13 cellular contexts compared by ENCODE assay signal in the genomic region with DNA sequence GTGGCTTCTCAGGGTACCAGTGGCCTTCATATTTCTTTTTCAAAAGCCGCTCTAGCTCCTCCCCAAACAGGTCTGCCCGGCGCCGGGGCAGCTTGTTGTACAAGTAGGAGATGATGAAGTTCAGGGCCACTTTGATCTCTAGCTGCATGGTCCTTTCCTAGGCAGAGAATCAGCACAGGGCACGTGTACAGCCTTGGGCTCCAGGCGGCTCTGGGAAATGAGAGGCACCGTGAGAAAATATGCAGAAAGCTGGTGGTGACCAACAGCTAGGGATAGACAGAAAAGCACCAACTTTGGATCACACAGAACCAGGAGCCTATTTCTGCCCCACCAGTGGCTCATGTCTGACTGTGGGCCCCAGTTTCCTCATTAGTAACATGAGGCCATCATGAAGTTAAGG.
"Had no signal": no experiment of that assay in that cellular context is flagged by ENCODE, and none has a peak within 500 bp of the region (broad histone marks: within the 10 kb centered on the region; RNA-seq: fewer than 3 reads in every experiment).

No MANE protein-coding gene starts in this region.

- H3K9me3 ChIP-seq: esophagus squamous epithelium, ovary, transverse colon, uterus had no signal

- DNase-seq: activated CD8-positive, alpha-beta T cell treated with anti-CD3 and anti-CD28 coated beads for 36 hours; activated naive CD4-positive, alpha-beta T cell treated with anti-CD3 and anti-CD28 coated beads for 36 hours; activated T-cell treated with anti-CD3 and anti-CD28 coated beads, Interleukin-2, amount 50 U/mL, for 1 hour; aorta; brain microvascular endothelial cell; effector CD8-positive, alpha-beta T cell; esophagus squamous epithelium; mesendoderm; naive thymus-derived CD4-positive, alpha-beta T cell; ovary; stimulated activated naive CD4-positive, alpha-beta T cell treated with Interleukin-2 at 50 U/mL for 16 hours; transverse colon; uterus had no signal

- H3K27ac Mint-ChIP-seq: activated CD8-positive, alpha-beta T cell treated with anti-CD3 and anti-CD28 coated beads for 36 hours; activated naive CD4-positive, alpha-beta T cell treated with anti-CD3 and anti-CD28 coated beads for 36 hours had no signal

- H3K4me3 ChIP-seq: esophagus squamous epithelium, ovary, transverse colon, uterus had no signal

- H3K36me3 ChIP-seq: ovary, uterus had no signal

- ATAC-seq: activated CD8-positive, alpha-beta T cell treated with anti-CD3 and anti-CD28 coated beads for 36 hours; naive thymus-derived CD4-positive, alpha-beta T cell had no signal

- H3K9me3 Mint-ChIP-seq: activated CD8-positive, alpha-beta T cell treated with anti-CD3 and anti-CD28 coated beads for 36 hours; activated naive CD4-positive, alpha-beta T cell treated with anti-CD3 and anti-CD28 coated beads for 36 hours; naive thymus-derived CD4-positive, alpha-beta T cell had no signal

- H3K4me3 Mint-ChIP-seq: activated CD8-positive, alpha-beta T cell treated with anti-CD3 and anti-CD28 coated beads for 36 hours; activated naive CD4-positive, alpha-beta T cell treated with anti-CD3 and anti-CD28 coated beads for 36 hours had no signal

- H3K27me3 Mint-ChIP-seq: activated CD8-positive, alpha-beta T cell treated with anti-CD3 and anti-CD28 coated beads for 36 hours; naive thymus-derived CD4-positive, alpha-beta T cell had no signal

- H3K27me3 ChIP-seq: brain microvascular endothelial cell, esophagus squamous epithelium, ovary, transverse colon, uterus had no signal

- H3K27ac ChIP-seq: brain microvascular endothelial cell, ovary, transverse colon, uterus had no signal
